ENCODE assay signal across 20 cellular contexts in the genomic region with DNA sequence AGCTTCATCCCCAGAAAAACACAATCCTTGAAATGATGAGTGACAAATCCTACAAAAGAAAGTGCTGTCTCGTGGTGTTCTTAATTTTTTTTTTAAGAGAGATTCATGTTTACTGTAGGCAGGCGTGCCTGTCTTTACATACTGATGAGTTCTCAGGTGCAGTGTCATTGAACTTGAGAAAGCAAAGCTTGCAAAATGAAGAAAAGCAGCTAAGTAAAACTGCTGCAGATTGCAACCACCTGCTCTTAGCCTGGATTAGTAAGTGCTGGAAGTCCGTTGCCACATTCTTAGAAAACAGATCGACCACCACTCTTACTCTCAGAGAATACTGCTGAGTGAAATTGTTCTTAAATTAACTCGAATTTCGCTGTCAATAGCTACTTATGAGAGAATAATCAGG.
DNase-seq lines count a peak whose midpoint lies in the region; ATAC-seq and TF ChIP-seq lines count a peak whose summit lies in the region.
"Had no signal": no experiment of that assay in that cellular context is flagged by ENCODE, and none has a peak within 500 bp of the region (broad histone marks: within the 10 kb centered on the region; RNA-seq: fewer than 3 reads in every experiment).

No MANE protein-coding gene starts in this region.

- H3K27ac ChIP-seq in MM.1S (ENCODE audit: low read length): peak overlapping the region; percentile 14; the same call in 1 of the 2 replicates
- H3K27ac ChIP-seq: BLaER1, SJCRH30 had no signal

- H3F3A ChIP-seq in MM.1S (ENCODE audit: insufficient read depth, low read length): no peaks in the 10 kb centered on the region

- H3K4me2 ChIP-seq in MM.1S (ENCODE audit: low read depth, low read length): peak overlapping the region; percentile 28; the same call in 1 of the 2 replicates
- H3K4me2 ChIP-seq: BLaER1 had no signal

- H3K79me2 ChIP-seq in MM.1S (ENCODE audit: low read length): no peaks in the 10 kb centered on the region

- no peaks in the 10 kb centered on the region for H4K20me1 ChIP-seq in MM.1S (ENCODE audit: insufficient read depth, low read length)
- H4K20me1 ChIP-seq: BLaER1 had no signal

- H3K4me3 Mint-ChIP-seq in effector memory CD8-positive, alpha-beta T cell: no peak overlapping the region
- H3K4me3 Mint-ChIP-seq: CD4-positive, CD25-positive, alpha-beta regulatory T cell; HFFc6; T-helper 17 cell had no signal

- H3K4me1 ChIP-seq in MM.1S (ENCODE audit: low read length): peaks cover 7% of the 10 kb centered on the region
- H3K4me1 ChIP-seq: BLaER1, HAP-1, SJCRH30 had no signal

- no peaks in the 10 kb centered on the region for H3K9me2 ChIP-seq in MM.1S (replicated peaks; ENCODE audit: insufficient read depth, low read length)

- H3K36me3 Mint-ChIP-seq in effector memory CD8-positive, alpha-beta T cell (ENCODE audit: insufficient read depth): no peaks in the 10 kb centered on the region
- H3K36me3 Mint-ChIP-seq: CD4-positive, CD25-positive, alpha-beta regulatory T cell had no signal

- no peaks in the 10 kb centered on the region for H3K27me3 ChIP-seq in MM.1S (replicated peaks; ENCODE audit: insufficient read depth, low read length)
- H3K27me3 ChIP-seq: BLaER1, SJCRH30 had no signal

- H2AFZ ChIP-seq in MM.1S (ENCODE audit: low read length): no peak overlapping the region

- H3K27ac Mint-ChIP-seq in effector memory CD8-positive, alpha-beta T cell: no peak overlapping the region
- H3K27ac Mint-ChIP-seq: CD4-positive, CD25-positive, alpha-beta regulatory T cell; HFFc6; T-helper 17 cell had no signal

- TF ChIP-seq CTCF in MM.1S (IDR thresholded peaks at IDR 0.05; ENCODE audit: low read length): no peak

- H3K4me1 Mint-ChIP-seq in effector memory CD8-positive, alpha-beta T cell (ENCODE audit: low read depth in 2 of 2): no peaks in the 10 kb centered on the region
- H3K4me1 Mint-ChIP-seq: T-helper 17 cell had no signal

- no peak overlapping the region; the same call in 1 of the 2 replicates for H3K4me3 ChIP-seq in MM.1S (ENCODE audit: low read length)
- H3K4me3 ChIP-seq: BLaER1, HAP-1, SJCRH30 had no signal

- no peaks in the 10 kb centered on the region for H3K9me3 ChIP-seq in MM.1S (replicated peaks; ENCODE audit: insufficient read depth, low read length)
- H3K9me3 ChIP-seq: BLaER1, HAP-1, SJCRH30 had no signal

- ATAC-seq in effector memory CD8-positive, alpha-beta T cell (replicated peaks): no peak
- ATAC-seq in HG03378 (IDR thresholded peaks at IDR 0.05; ENCODE audit: unreplicated experiment): no peak
- ATAC-seq: SK-N-SH treated with all-trans-retinoic acid at 6 μM for 48 hours, T-helper 17 cell had no signal

- H3K27me3 Mint-ChIP-seq in effector memory CD8-positive, alpha-beta T cell: no peaks in the 10 kb centered on the region
- H3K27me3 Mint-ChIP-seq: CD4-positive, CD25-positive, alpha-beta regulatory T cell; T-helper 17 cell had no signal

- peaks cover 3 to 16% of the 10 kb centered on the region in 2 donors for H3K9me3 Mint-ChIP-seq in effector memory CD8-positive, alpha-beta T cell
- H3K9me3 Mint-ChIP-seq: HFFc6 had no signal

- DNase-seq in NCI-H345 (lab: John Stamatoyannopoulos, UW) (peak; percentile 16), NCI-H345 treated with DMSO at 0.1 percent for 48 hours (lab: John Stamatoyannopoulos, UW; ENCODE audit: unreplicated experiment) (no peak), MM.1S (peak; percentile 72), NCI-H748 (lab: John Stamatoyannopoulos, UW; ENCODE audit: unreplicated experiment) (peak; percentile 55), SIG-M5 (lab: John Stamatoyannopoulos, UW) (no peak)
- no peak for DNase-seq in effector memory CD8-positive, alpha-beta T cell
- DNase-seq: CD4-positive, CD25-positive, alpha-beta regulatory T cell; HFFc6; KBM-7; NCI-H1048; NCI-H1417; NCI-H187 treated with DMSO at 0.1 percent for 48 hours; NCI-H2227 treated with DMSO at 0.1 percent for 48 hours; NCI-H524 treated with DMSO at 0.1 percent for 48 hours; SJCRH30; T-helper 17 cell had no signal

- no peaks in the 10 kb centered on the region for H3K36me3 ChIP-seq in MM.1S (replicated peaks; ENCODE audit: insufficient read depth, low read length)
- H3K36me3 ChIP-seq: BLaER1, HAP-1, SJCRH30 had no signal

- H3K9ac ChIP-seq in MM.1S (ENCODE audit: low read length): no peak overlapping the region; the same call in 1 of the 2 replicates
- H3K9ac ChIP-seq: BLaER1 had no signal

Comparison
In these comparisons a context has a peak if more than half of its experiments do, and no peak if none do; other contexts are left out.
1. DNase-seq: peak in NCI-H345 (single experiment), MM.1S (single experiment) and NCI-H748 (single experiment); none in NCI-H345 treated with DMSO at 0.1 percent for 48 hours (single experiment), SIG-M5 (single experiment) and effector memory CD8-positive, alpha-beta T cell (0 of 3).